12 cellular contexts compared by ENCODE assay signal in genomic region chr1:180941518-180942275, GRCh38. TPM values are rescaled to one million over a fixed set of nuclear protein-coding genes. Genes with fewer than 3 reads are reported as not detected.
A peak's percentile ranks its signal among the peaks of the same experiment; 100 is the strongest.
DNase-seq lines count a peak whose midpoint lies in the region; ATAC-seq and TF ChIP-seq lines count a peak whose summit lies in the region.
"Had no signal": no experiment of that assay in that cellular context is flagged by ENCODE, and none has a peak within 500 bp of the region (broad histone marks: within the 10 kb centered on the region; RNA-seq: fewer than 3 reads in every experiment).

No MANE protein-coding gene starts in this region.

- H3K9me3 Mint-ChIP-seq in endodermal cell = no peaks in the 10 kb centered on the region
- H3K9me3 Mint-ChIP-seq in progenitor cell of endocrine pancreas (ENCODE audit: low read depth) = no peaks in the 10 kb centered on the region

- TF ChIP-seq CTCF in endodermal cell (conservative IDR thresholded peaks at IDR 0.05) (no peak), progenitor cell of endocrine pancreas (IDR thresholded peaks at IDR 0.05; ENCODE audit: unreplicated experiment) (no peak), mucosa of descending colon (IDR thresholded peaks at IDR 0.05) (no peak)

- no peak overlapping the region for H3K27ac Mint-ChIP-seq in endodermal cell
- peak overlapping the region; percentile 84 for H3K27ac Mint-ChIP-seq in progenitor cell of endocrine pancreas
- H3K27ac Mint-ChIP-seq: CD4-positive, alpha-beta T cell had no signal

- H3K27me3 ChIP-seq in endodermal cell (ENCODE audit: control insufficient read depth, insufficient read depth, low read length, poor library complexity, severe bottlenecking) = no peaks in the 10 kb centered on the region

- H3K27me3 Mint-ChIP-seq in endodermal cell (ENCODE audit: insufficient read depth) (peaks cover 2% of the 10 kb centered on the region), progenitor cell of endocrine pancreas (peaks cover 6% of the 10 kb centered on the region)
- H3K27me3 Mint-ChIP-seq: CD4-positive, alpha-beta T cell had no signal

- H3K9ac ChIP-seq in endodermal cell (ENCODE audit: extremely low read depth, low read length, poor library complexity, severe bottlenecking) = no peak overlapping the region

- H3K4me3 ChIP-seq in endodermal cell (ENCODE audit: low read length) = no peak overlapping the region
- H3K4me3 ChIP-seq in mucosa of descending colon = no peak overlapping the region

- H3K4me3 Mint-ChIP-seq in endodermal cell (no peak overlapping the region), progenitor cell of endocrine pancreas (ENCODE audit: low read depth) (no peak overlapping the region)
- H3K4me3 Mint-ChIP-seq: CD4-positive, alpha-beta T cell had no signal

- H3K9me3 ChIP-seq in endodermal cell (ENCODE audit: control insufficient read depth, low read length) = peaks cover 4% of the 10 kb centered on the region
- H3K9me3 ChIP-seq in mucosa of descending colon = no peaks in the 10 kb centered on the region

- H3K4me1 Mint-ChIP-seq in endodermal cell (peaks cover 12% of the 10 kb centered on the region), progenitor cell of endocrine pancreas (ENCODE audit: low read depth) (no peaks in the 10 kb centered on the region)

- no peak for ATAC-seq in Right ventricle myocardium superior (ENCODE audit: poor library complexity)
- ATAC-seq in left cardiac atrium = no peak
- ATAC-seq in mucosa of descending colon = no peak

- DNase-seq in Right ventricle myocardium superior (peak; percentile 28), left cardiac atrium (no peak), endodermal cell (peak; percentile 42), progenitor cell of endocrine pancreas (ENCODE audit: low spot score, unreplicated experiment) (no peak), mucosa of descending colon (no peak), UCSD-AML1 (lab: John Stamatoyannopoulos, UW; ENCODE audit: unreplicated experiment) (no peak), NCI-H1417 treated with DMSO at 0.1 percent for 48 hours (lab: John Stamatoyannopoulos, UW) (no peak)
- DNase-seq: ACHN; C1 segment of cervical spinal cord; Calu3; CD4-positive, alpha-beta T cell; DMS 273 treated with DMSO at 0.1 percent for 48 hours had no signal

- H3K4me1 ChIP-seq in endodermal cell (ENCODE audit: control insufficient read depth, insufficient read depth, low read length) (no peaks in the 10 kb centered on the region), mucosa of descending colon (ENCODE audit: low read depth) (no peaks in the 10 kb centered on the region)

- WGBS in endodermal cell (ENCODE audit: insufficient coverage in 1 of 2, insufficient read length in 1 of 2), 2 experiments = 93 to 98% methylated on average over 16 to 19 of the region's 20 CpGs

- intact Hi-C loops in Right ventricle myocardium superior (cut with DNase I) = no loop called here
- intact Hi-C loops in left cardiac atrium (cut with DNase I) = no loop called here
- intact Hi-C loops in mucosa of descending colon (cut with DNase I, micrococcal nuclease) = no loop called here

- no peak overlapping the region for H3K27ac ChIP-seq in endodermal cell (ENCODE audit: low read depth, low read length)

- H3K36me3 ChIP-seq in endodermal cell (ENCODE audit: control insufficient read depth, insufficient read depth, low read length) = no peaks in the 10 kb centered on the region
- no peaks in the 10 kb centered on the region for H3K36me3 ChIP-seq in mucosa of descending colon (ENCODE audit: low read depth)

- H3K36me3 Mint-ChIP-seq in endodermal cell (ENCODE audit: low read depth) = peaks cover 6% of the 10 kb centered on the region
- peaks cover 2% of the 10 kb centered on the region for H3K36me3 Mint-ChIP-seq in progenitor cell of endocrine pancreas (ENCODE audit: insufficient read depth)

RNA-seq across cellular contexts. Expression of gene KIAA1614, which starts 29.0 kb away (rescaled TPM):
- total RNA-seq in Right ventricle myocardium superior (7.1 TPM), left cardiac atrium (1 to 10 TPM; 8.2 to 9.3 TPM), endodermal cell (1 to 10 TPM; 3.3 to 5.8 TPM), progenitor cell of endocrine pancreas (2.1 and 2.5 TPM in 2 replicates), mucosa of descending colon (10 to 100 TPM in 1 of 3 donors, 1 to 10 TPM in 2; 1.2 to 11.1 (median 2.0) TPM)
- 1.2 TPM for polyA plus RNA-seq in endodermal cell (2013, experiment 1 of 2)
- polyA plus RNA-seq in endodermal cell (2013, experiment 2 of 2) = 1.3 TPM

Comparison
In these comparisons a context has a peak if more than half of its experiments do, and no peak if none do; other contexts are left out.
1. DNase-seq: peak in Right ventricle myocardium superior (single experiment) and endodermal cell (single experiment); none in left cardiac atrium (single experiment), progenitor cell of endocrine pancreas (single experiment), mucosa of descending colon (0 of 3), UCSD-AML1 (single experiment) and NCI-H1417 treated with DMSO at 0.1 percent for 48 hours (single experiment).